Comparison of ENCODE assay signal across 8 cellular contexts in the genomic region with DNA sequence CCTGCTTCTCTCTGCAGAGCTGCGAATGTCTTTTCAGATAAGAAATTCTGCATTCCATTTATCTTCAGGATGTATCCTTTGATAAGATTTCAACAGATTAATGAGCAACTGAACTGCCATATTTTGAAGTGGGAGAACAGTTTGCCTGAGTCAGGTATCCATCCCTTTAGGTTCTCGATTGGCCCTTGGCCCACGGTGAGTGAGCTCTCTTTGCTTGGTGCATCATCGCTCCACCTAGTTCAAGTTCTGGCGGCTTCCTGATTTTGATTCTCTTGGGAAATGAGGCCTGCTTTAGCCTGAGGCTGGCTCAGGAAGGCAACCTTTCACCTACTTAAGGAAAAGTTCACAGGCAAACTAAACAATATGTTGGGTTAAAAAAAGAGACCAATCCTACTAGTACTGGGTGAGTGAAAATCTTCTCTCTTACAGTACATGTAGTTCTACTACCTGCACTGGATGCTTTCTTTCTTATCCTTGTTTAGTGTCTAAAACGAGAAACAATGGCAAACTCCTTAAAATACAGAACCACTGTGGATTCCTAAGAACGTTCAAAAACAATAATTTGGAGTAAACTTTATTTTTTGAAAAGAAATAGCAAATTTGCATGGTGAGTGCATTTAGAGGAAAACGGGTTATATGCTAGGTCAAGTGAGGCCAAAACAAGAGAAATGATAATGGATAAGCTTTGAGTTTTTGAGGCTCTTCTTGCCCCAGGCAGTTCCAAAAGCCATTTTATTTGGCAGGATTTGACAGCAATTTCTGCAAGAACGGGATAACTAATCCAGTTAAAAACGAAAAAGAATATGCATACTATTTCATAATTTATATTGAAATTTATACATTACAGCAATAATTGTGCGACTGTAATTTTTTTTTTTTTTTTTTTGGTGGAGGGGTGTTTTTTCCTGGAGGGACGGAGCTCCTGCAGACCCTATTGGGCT. TPM values are rescaled to one million over a fixed set of nuclear protein-coding genes. Genes with fewer than 3 reads are reported as not detected.
DNase-seq lines count a peak whose midpoint lies in the region; ATAC-seq and TF ChIP-seq lines count a peak whose summit lies in the region.

No MANE protein-coding gene starts in this region.

- H3K27ac ChIP-seq in cingulate gyrus (ENCODE audit: low read depth, low read length) (peak overlapping the region; percentile 73), left lung (peak overlapping the region; percentile 98)

- TF ChIP-seq CTCF in left lung (IDR thresholded peaks at IDR 0.05): no peak

- H3K4me3 ChIP-seq in left lung: peak overlapping the region; percentile 84 to 85

- intact Hi-C loops in activated CD4-positive, alpha-beta T cell treated with anti-CD3 and anti-CD28 coated beads, Interleukin-2, amount 10 ng/mL, durations not matched to agents 24 days and 14 days (cut with micrococcal nuclease): loop anchor here (2.0 to 5.0 kb wide), 2 partner anchors 43 to 77 kb away; no protein-coding TSS in a partner anchor
- intact Hi-C loops in left lung (cut with DNase I): no loop called here

- H3K4me1 ChIP-seq in left lung: peaks cover 19 to 45% of the 10 kb centered on the region in 2 donors

- H3K4me1 Mint-ChIP-seq in activated CD4-positive, alpha-beta T cell treated with anti-CD3 and anti-CD28 coated beads, Interleukin-2, amount 10 ng/mL, durations not matched to agents 24 days and 14 days: peaks cover 4% of the 10 kb centered on the region

- no peaks in the 10 kb centered on the region for H3K9me3 Mint-ChIP-seq in activated CD4-positive, alpha-beta T cell treated with anti-CD3 and anti-CD28 coated beads, Interleukin-2, amount 10 ng/mL, durations not matched to agents 24 days and 14 days
- H3K9me3 Mint-ChIP-seq in activated naive CD4-positive, alpha-beta T cell treated with anti-CD3 and anti-CD28 coated beads, Interleukin-2, amount 50 U/mL, for 72 hours: no peaks in the 10 kb centered on the region

- no peak for DNase-seq in activated CD4-positive, alpha-beta T cell treated with anti-CD3 and anti-CD28 coated beads, Interleukin-2, amount 10 ng/mL, durations not matched to agents 24 days and 14 days
- DNase-seq in activated CD4-positive, alpha-beta T cell treated with anti-CD3 and anti-CD28 coated beads, Interleukin-2, amount 50 U/mL, for 48 hours: no peak
- DNase-seq in NCI-H526 treated with DMSO at 0.1 percent for 48 hours (lab: John Stamatoyannopoulos, UW) (peak; percentile 34), left lung (peak in 1 of 2 donors; percentile 57), superior temporal gyrus (ENCODE audit: extremely low spot score) (peak; percentile 69)
- DNase-seq in activated naive CD4-positive, alpha-beta T cell treated with anti-CD3 and anti-CD28 coated beads, Interleukin-2, amount 50 U/mL, for 72 hours (ENCODE audit: low spot score in 2 of 2): no peak

- H3K4me3 Mint-ChIP-seq in activated CD4-positive, alpha-beta T cell treated with anti-CD3 and anti-CD28 coated beads, Interleukin-2, amount 10 ng/mL, durations not matched to agents 24 days and 14 days: peak overlapping the region; percentile 77

- no peaks in the 10 kb centered on the region for H3K9me3 ChIP-seq in left lung

- H3K36me3 ChIP-seq in left lung: no peaks in the 10 kb centered on the region

- H3K36me3 Mint-ChIP-seq in activated CD4-positive, alpha-beta T cell treated with anti-CD3 and anti-CD28 coated beads, Interleukin-2, amount 10 ng/mL, durations not matched to agents 24 days and 14 days (ENCODE audit: low read depth): peaks cover 4% of the 10 kb centered on the region
- peaks cover 5 to 6% of the 10 kb centered on the region in 2 donors for H3K36me3 Mint-ChIP-seq in activated naive CD4-positive, alpha-beta T cell treated with anti-CD3 and anti-CD28 coated beads, Interleukin-2, amount 50 U/mL, for 72 hours

- H3K27me3 Mint-ChIP-seq in activated CD4-positive, alpha-beta T cell treated with anti-CD3 and anti-CD28 coated beads, Interleukin-2, amount 10 ng/mL, durations not matched to agents 24 days and 14 days: peaks cover 9% of the 10 kb centered on the region

- H3K27me3 ChIP-seq in left lung: no peaks in the 10 kb centered on the region

- ATAC-seq in left lung: peak; percentile 32
- no peak for ATAC-seq in GM19395 (IDR thresholded peaks at IDR 0.05; ENCODE audit: unreplicated experiment)
- ATAC-seq in activated naive CD4-positive, alpha-beta T cell treated with anti-CD3 and anti-CD28 coated beads, Interleukin-2, amount 50 U/mL, for 72 hours: no peak

- no peak overlapping the region for H3K27ac Mint-ChIP-seq in activated CD4-positive, alpha-beta T cell treated with anti-CD3 and anti-CD28 coated beads, Interleukin-2, amount 10 ng/mL, durations not matched to agents 24 days and 14 days
- H3K27ac Mint-ChIP-seq in activated naive CD4-positive, alpha-beta T cell treated with anti-CD3 and anti-CD28 coated beads, Interleukin-2, amount 50 U/mL, for 72 hours: peak overlapping the region in 1 of 2 donors; percentile 11

RNA-seq across cellular contexts. Expression of a gene that starts 0.8 kb away (rescaled TPM):
- total RNA-seq in activated CD4-positive, alpha-beta T cell treated with anti-CD3 and anti-CD28 coated beads, Interleukin-2, amount 10 ng/mL, durations not matched to agents 24 days and 14 days: 67.5 and 78.1 TPM in 2 replicates
- total RNA-seq in left lung: 100 to 1,000 TPM in 1 of 2 donors, 10 to 100 TPM in 1; 92.5 to 102 TPM
- total RNA-seq in activated naive CD4-positive, alpha-beta T cell treated with anti-CD3 and anti-CD28 coated beads, Interleukin-2, amount 50 U/mL, for 72 hours: 10 to 100 TPM; 36.1 to 37.1 TPM

Comparison
In these comparisons a context has a peak if more than half of its experiments do, and no peak if none do; other contexts are left out.
1. DNase-seq: peak in NCI-H526 treated with DMSO at 0.1 percent for 48 hours (single experiment) and superior temporal gyrus (single experiment); none in activated CD4-positive, alpha-beta T cell treated with anti-CD3 and anti-CD28 coated beads, Interleukin-2, amount 10 ng/mL, durations not matched to agents 24 days and 14 days (single experiment), activated CD4-positive, alpha-beta T cell treated with anti-CD3 and anti-CD28 coated beads, Interleukin-2, amount 50 U/mL, for 48 hours (0 of 2) and activated naive CD4-positive, alpha-beta T cell treated with anti-CD3 and anti-CD28 coated beads, Interleukin-2, amount 50 U/mL, for 72 hours (0 of 2).